In the genomic region with DNA sequence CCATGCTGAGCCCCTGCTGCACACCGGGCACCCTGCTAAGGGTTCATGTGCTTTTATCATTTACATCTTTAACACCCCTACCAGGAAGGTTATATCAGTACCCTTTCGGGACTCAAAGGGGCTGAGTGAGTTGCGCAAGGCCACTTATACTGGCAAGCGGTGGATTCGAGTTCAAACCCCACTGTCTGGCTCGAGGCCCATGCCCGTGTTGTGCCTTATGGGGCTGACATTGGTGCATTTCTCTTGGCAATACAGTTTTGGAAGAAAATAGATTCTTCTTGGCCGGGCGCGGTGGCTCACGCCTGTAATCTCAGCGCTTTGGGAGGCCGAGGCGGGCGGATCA, we compare ENCODE assay signal across 17 cellular contexts.
"Had no signal": no experiment of that assay in that cellular context is flagged by ENCODE, and none has a peak within 500 bp of the region (broad histone marks: within the 10 kb centered on the region; RNA-seq: fewer than 3 reads in every experiment).

No MANE protein-coding gene starts in this region.

- H3K27me3 ChIP-seq: pancreas, upper lobe of left lung, vagina had no signal

- H3K36me3 ChIP-seq: heart left ventricle, pancreas, tibial artery, upper lobe of left lung, vagina had no signal

- H3K27ac ChIP-seq: heart left ventricle, pancreas, tibial artery, upper lobe of left lung, vagina had no signal

- DNase-seq: dermis blood vessel endothelial cell; foreskin melanocyte; heart left ventricle; hippocampal formation; left colon; left ventricle myocardium superior; naive thymus-derived CD4-positive, alpha-beta T cell; nucleus accumbens; pancreas; right cardiac atrium; stimulated activated CD4-positive, alpha-beta T cell treated with anti-CD3 and anti-CD28 coated beads, Interleukin-2, amount 100 ng/mL, for 48 hours; tibial artery had no signal

- ATAC-seq: heart left ventricle; left colon; left ventricle myocardium superior; naive thymus-derived CD4-positive, alpha-beta T cell; pancreas; right cardiac atrium had no signal

- H3K4me3 Mint-ChIP-seq: naive thymus-derived CD4-positive, alpha-beta T cell; neural crest cell; stimulated activated naive CD8-positive, alpha-beta T cell treated with anti-CD3 and anti-CD28 coated beads, Interleukin-15, Interleukin-2, amounts not matched to agents 100 ng/mL and 50 ng/mL, for 24 hours had no signal

- H3K4me1 ChIP-seq: pancreas, tibial artery, upper lobe of left lung, vagina had no signal

- H3K9me3 Mint-ChIP-seq: neural crest cell; stimulated activated naive CD8-positive, alpha-beta T cell treated with anti-CD3 and anti-CD28 coated beads, Interleukin-15, Interleukin-2, amounts not matched to agents 100 ng/mL and 50 ng/mL, for 24 hours had no signal

- H3K27me3 Mint-ChIP-seq: naive thymus-derived CD4-positive, alpha-beta T cell; stimulated activated naive CD8-positive, alpha-beta T cell treated with anti-CD3 and anti-CD28 coated beads, Interleukin-15, Interleukin-2, amounts not matched to agents 100 ng/mL and 50 ng/mL, for 24 hours had no signal

- H3K9me3 ChIP-seq: heart left ventricle, pancreas, tibial artery, upper lobe of left lung, vagina had no signal

- H3K4me3 ChIP-seq: heart left ventricle, pancreas, smooth muscle cell, tibial artery, upper lobe of left lung, vagina had no signal
